ENCODE assay signal across 24 cellular contexts in the genomic region with DNA sequence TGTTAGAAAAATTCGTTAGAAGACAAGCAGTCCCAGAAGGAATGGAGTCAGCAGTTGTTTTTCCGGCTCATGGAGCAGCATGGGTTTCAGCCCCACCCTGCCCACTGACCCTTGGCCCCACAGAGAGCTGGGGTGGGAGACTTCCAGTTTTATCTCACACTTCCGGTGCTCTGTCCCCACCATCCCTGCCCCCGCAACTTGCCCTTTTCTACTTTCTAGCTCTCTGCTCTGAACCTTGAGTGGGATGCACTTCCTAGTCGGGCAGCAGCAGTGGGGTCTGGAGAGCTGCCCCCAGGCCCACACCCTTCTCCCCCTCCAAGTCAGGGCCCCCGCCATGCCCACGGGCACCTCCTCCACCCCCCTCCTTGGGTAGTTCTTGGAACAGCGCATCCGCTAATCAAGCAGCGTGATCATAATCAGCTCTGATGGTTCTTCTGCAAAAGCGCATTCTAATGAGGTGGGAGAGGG.
DNase-seq lines count a peak whose midpoint lies in the region; TF ChIP-seq lines count a peak whose summit lies in the region.
"Had no signal": no experiment of that assay in that cellular context is flagged by ENCODE, and none has a peak within 500 bp of the region (broad histone marks: within the 10 kb centered on the region; RNA-seq: fewer than 3 reads in every experiment).

No MANE protein-coding gene starts in this region.

- peak overlapping the region in 4 of 5 experiments; percentile 56 to 70 (median 62) for H3K4me3 Mint-ChIP-seq in brain
- no peak overlapping the region for H3K4me3 Mint-ChIP-seq in immature natural killer cell
- H3K4me3 Mint-ChIP-seq: activated CD4-positive, alpha-beta T cell treated with anti-CD3 and anti-CD28 coated beads for 36 hours; activated T-cell treated with anti-CD3 and anti-CD28 coated beads, Interleukin-2, amount 50 U/mL, for 4 hours; CD8-positive, alpha-beta memory T cell; stimulated activated naive CD8-positive, alpha-beta T cell treated with anti-CD3 and anti-CD28 coated beads, Interleukin-15, Interleukin-2, amounts not matched to agents 100 ng/mL and 50 ng/mL, for 24 hours had no signal

- H3K23ac ChIP-seq in mesendoderm (ENCODE audit: low read length): no peak overlapping the region

- H3K79me2 ChIP-seq in mesendoderm (ENCODE audit: control insufficient read depth, insufficient read depth, low read length): no peaks in the 10 kb centered on the region

- no peak for TF ChIP-seq POLR2A in transverse colon (IDR thresholded peaks at IDR 0.05)
- no peak for TF ChIP-seq POLR2A in vagina (IDR thresholded peaks at IDR 0.05)

- no peak overlapping the region for H2BK120ac ChIP-seq in mesendoderm (ENCODE audit: low read depth, low read length)

- H3K79me1 ChIP-seq in mesendoderm (ENCODE audit: low read length): no peaks in the 10 kb centered on the region

- H3K9ac ChIP-seq in mesendoderm (ENCODE audit: low read length): no peak overlapping the region

- H4K8ac ChIP-seq in mesendoderm (ENCODE audit: low read depth, low read length): no peak overlapping the region

- H3K4me3 ChIP-seq in mesendoderm (ENCODE audit: low read length) (no peak overlapping the region), transverse colon (no peak overlapping the region), vagina (no peak overlapping the region)
- H3K4me3 ChIP-seq: left lung, SK-N-MC, spleen, tibial artery had no signal

- peak overlapping the region; percentile 77 to 98 (median 91) for H3K27ac Mint-ChIP-seq in brain
- H3K27ac Mint-ChIP-seq in immature natural killer cell: peak overlapping the region in 1 of 6 donors; percentile 50
- H3K27ac Mint-ChIP-seq: activated CD4-positive, alpha-beta T cell treated with anti-CD3 and anti-CD28 coated beads for 36 hours; stimulated activated naive CD8-positive, alpha-beta T cell treated with anti-CD3 and anti-CD28 coated beads, Interleukin-15, Interleukin-2, amounts not matched to agents 100 ng/mL and 50 ng/mL, for 24 hours had no signal

- intact Hi-C loops in transverse colon (cut with DNase I; ENCODE audit: low total_unique reads) (no loop called here), vagina (cut with DNase I) (no loop called here)

- no peak overlapping the region for H3K27ac ChIP-seq in mesendoderm (ENCODE audit: low read depth, low read length)
- no peak overlapping the region for H3K27ac ChIP-seq in transverse colon
- no peak overlapping the region for H3K27ac ChIP-seq in vagina
- H3K27ac ChIP-seq: 22Rv1, left lung, SK-N-MC, tibial artery had no signal

- TF ChIP-seq CTCF in brain (conservative IDR thresholded peaks at IDR 0.05) (no peak), transverse colon (IDR thresholded peaks at IDR 0.05) (no peak), vagina (IDR thresholded peaks at IDR 0.05) (no peak)

- DNase-seq in NCI-H82 (lab: John Stamatoyannopoulos, UW) (peak; percentile 28), NCI-H82 treated with DMSO at 0.1 percent for 48 hours (lab: John Stamatoyannopoulos, UW; ENCODE audit: unreplicated experiment) (no peak), mesendoderm (peak; percentile 34), transverse colon (peak; percentile 27), immature natural killer cell (no peak), vagina (ENCODE audit: extremely low spot score in 2 of 2) (no peak), nucleus accumbens (lab: John Stamatoyannopoulos, UW) (no peak)
- DNase-seq: activated CD4-positive, alpha-beta T cell treated with anti-CD3 and anti-CD28 coated beads for 36 hours; activated naive CD4-positive, alpha-beta T cell treated with Interleukin-2 at 50 U/mL for 16 hours; activated T-cell treated with anti-CD3 and anti-CD28 coated beads, Interleukin-2, amount 50 U/mL, for 4 hours; amniotic stem cell; CD8-positive, alpha-beta memory T cell; DMS79 treated with DMSO at 0.1 percent for 48 hours; left lung; NCI-H510A treated with DMSO at 0.1 percent for 48 hours; occipital lobe; spleen; stimulated activated CD4-positive, alpha-beta T cell treated with anti-CD3 and anti-CD28 coated beads, Interleukin-4, amount 100 ng/mL, for 4 hours; T1000; tibial artery had no signal

- no peaks in the 10 kb centered on the region for H3K27me3 ChIP-seq in mesendoderm (ENCODE audit: insufficient read depth, low read length, poor library complexity)
- no peaks in the 10 kb centered on the region for H3K27me3 ChIP-seq in transverse colon
- no peaks in the 10 kb centered on the region for H3K27me3 ChIP-seq in vagina
- H3K27me3 ChIP-seq: left lung had no signal

- peaks cover 78% of the 10 kb centered on the region for H3K4me1 Mint-ChIP-seq in brain
- no peaks in the 10 kb centered on the region for H3K4me1 Mint-ChIP-seq in immature natural killer cell
- H3K4me1 Mint-ChIP-seq: activated CD4-positive, alpha-beta T cell treated with anti-CD3 and anti-CD28 coated beads for 36 hours; CD8-positive, alpha-beta memory T cell had no signal

- H2BK15ac ChIP-seq in mesendoderm (replicated peaks; ENCODE audit: low read depth): no peak overlapping the region

- H2AK5ac ChIP-seq in mesendoderm (ENCODE audit: low read length): no peak overlapping the region

- peak overlapping the region; percentile 71 for H3K56ac ChIP-seq in mesendoderm (ENCODE audit: low read length)

- no peak overlapping the region for H3K4ac ChIP-seq in mesendoderm (ENCODE audit: low read depth, low read length)

- H3K18ac ChIP-seq in mesendoderm (ENCODE audit: low read length): peak overlapping the region; percentile 32

- no peaks in the 10 kb centered on the region for H3K36me3 ChIP-seq in mesendoderm (ENCODE audit: control insufficient read depth, insufficient read depth, low read length)
- H3K36me3 ChIP-seq in transverse colon: no peaks in the 10 kb centered on the region
- no peaks in the 10 kb centered on the region for H3K36me3 ChIP-seq in vagina
- H3K36me3 ChIP-seq: left lung, spleen, tibial artery had no signal

- peaks cover 11% of the 10 kb centered on the region for H3K4me1 ChIP-seq in mesendoderm (ENCODE audit: control insufficient read depth, low read depth, low read length)
- H3K4me1 ChIP-seq in transverse colon: peaks cover 0 to 14% (median 11%) of the 10 kb centered on the region in 4 donors
- H3K4me1 ChIP-seq in vagina: peaks cover 13% of the 10 kb centered on the region
- H3K4me1 ChIP-seq: left lung, tibial artery had no signal

- in situ Hi-C loops in transverse colon (cut with MboI; ENCODE audit: low pct_ligation_motif_present in 1 of 4, low pct_unique_long_range_greater_than_20kb in 1 of 4, low sequenced_read_pairs in 3 of 4): no loop called here

- H3K36me3 Mint-ChIP-seq in brain: peaks cover 10% of the 10 kb centered on the region
- no peaks in the 10 kb centered on the region for H3K36me3 Mint-ChIP-seq in immature natural killer cell
- H3K36me3 Mint-ChIP-seq: CD8-positive, alpha-beta memory T cell had no signal

- no peak for TF ChIP-seq EP300 in transverse colon (IDR thresholded peaks at IDR 0.05; ENCODE audit: low read depth)

- H3K27me3 Mint-ChIP-seq in brain (peaks cover 6% of the 10 kb centered on the region), immature natural killer cell (ENCODE audit: low read depth in 3 of 3) (peaks cover 0 to 7% (median 3%) of the 10 kb centered on the region in 3 donors)
- H3K27me3 Mint-ChIP-seq: activated CD4-positive, alpha-beta T cell treated with anti-CD3 and anti-CD28 coated beads for 36 hours; stimulated activated naive CD8-positive, alpha-beta T cell treated with anti-CD3 and anti-CD28 coated beads, Interleukin-15, Interleukin-2, amounts not matched to agents 100 ng/mL and 50 ng/mL, for 24 hours had no signal

- no peak overlapping the region for H4K5ac ChIP-seq in mesendoderm (ENCODE audit: low read length)

- no CpG with 5 or more reads among the region's 11 CpGs for WGBS in mesendoderm (ENCODE audit: extremely low coverage, insufficient coverage, low lambda C conversion rate)
- 48% methylated on average over 11 of the region's 11 CpGs; no CpG with 5 or more reads in 1 of the 2 donors for WGBS in transverse colon (ENCODE audit: low coverage in 1 of 2), 2 donors

- H3K9me3 Mint-ChIP-seq in brain (peaks cover 0 to 3% (median 0%) of the 10 kb centered on the region in 5 experiments), immature natural killer cell (peaks cover 0 to 1% (median 0%) of the 10 kb centered on the region in 6 donors)
- H3K9me3 Mint-ChIP-seq: activated T-cell treated with anti-CD3 and anti-CD28 coated beads, Interleukin-2, amount 50 U/mL, for 4 hours; CD8-positive, alpha-beta memory T cell; stimulated activated naive CD8-positive, alpha-beta T cell treated with anti-CD3 and anti-CD28 coated beads, Interleukin-15, Interleukin-2, amounts not matched to agents 100 ng/mL and 50 ng/mL, for 24 hours had no signal

- H3K4me2 ChIP-seq in mesendoderm (ENCODE audit: low read length): no peak overlapping the region

- H2BK5ac ChIP-seq in mesendoderm (ENCODE audit: low read length): peak overlapping the region; percentile 68

- no peaks in the 10 kb centered on the region for H3K9me3 ChIP-seq in transverse colon
- H3K9me3 ChIP-seq in vagina: no peaks in the 10 kb centered on the region
- H3K9me3 ChIP-seq: left lung, spleen, tibial artery had no signal

Comparison
In these comparisons a context has a peak if more than half of its experiments do, and no peak if none do; other contexts are left out.
1. DNase-seq: peak in NCI-H82 (single experiment), mesendoderm (single experiment) and transverse colon (single experiment); none in NCI-H82 treated with DMSO at 0.1 percent for 48 hours (single experiment), immature natural killer cell (0 of 3), vagina (0 of 2) and nucleus accumbens (0 of 56).
2. H3K4me3 Mint-ChIP-seq: peak in brain (4 of 5); none in immature natural killer cell (0 of 5).